ENCODE assay signal across 9 cellular contexts in the genomic region with DNA sequence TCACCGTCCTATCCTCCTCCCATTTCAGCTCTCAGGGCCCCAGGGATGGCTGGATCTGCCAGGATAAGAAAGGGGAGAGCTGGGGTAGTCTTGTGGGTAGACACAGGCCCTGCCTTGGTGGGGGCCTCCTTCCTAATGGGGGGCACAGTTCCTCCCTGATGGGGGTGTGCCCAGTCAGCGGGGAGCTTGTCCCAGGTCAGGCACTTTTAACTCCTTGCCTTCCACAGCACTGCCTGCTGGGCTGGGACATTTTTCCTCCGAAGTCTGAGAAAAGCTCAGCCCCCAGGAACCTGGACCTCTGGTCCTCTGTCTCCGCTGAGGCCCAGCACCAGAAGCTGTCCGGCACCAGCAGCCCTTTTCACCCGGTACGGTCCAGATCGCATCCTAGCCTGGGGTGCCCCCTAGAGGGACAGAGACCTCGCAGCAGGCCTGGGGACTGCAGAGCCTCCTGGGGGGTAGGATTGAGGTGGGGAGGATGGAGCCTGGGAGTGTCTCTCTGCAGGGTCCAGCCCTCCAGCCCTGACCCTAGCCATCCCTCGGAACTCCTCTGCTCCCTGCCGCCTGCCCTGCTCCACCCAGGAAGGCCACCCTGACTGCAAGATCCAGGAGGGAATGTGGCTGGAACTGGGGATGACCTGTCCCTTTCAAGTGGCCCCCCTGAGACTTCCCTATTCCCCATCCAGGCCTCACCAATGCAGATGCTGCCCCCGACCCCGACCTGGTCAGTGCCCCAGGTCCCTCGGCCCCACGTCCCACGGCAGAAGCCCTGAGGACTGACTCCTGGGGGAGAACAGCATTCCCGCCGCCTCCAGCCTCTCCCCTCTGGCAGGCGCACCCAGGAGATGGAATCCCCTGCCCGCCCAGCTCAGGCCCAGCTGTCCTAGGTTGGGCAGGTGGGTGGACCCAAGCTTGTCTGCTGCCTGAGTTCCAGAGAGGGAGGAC. TPM values are rescaled to one million over a fixed set of nuclear protein-coding genes. Genes with fewer than 3 reads are reported as not detected.
DNase-seq lines count a peak whose midpoint lies in the region; ATAC-seq and TF ChIP-seq lines count a peak whose summit lies in the region.
"Had no signal": no experiment of that assay in that cellular context is flagged by ENCODE, and none has a peak within 500 bp of the region (broad histone marks: within the 10 kb centered on the region; RNA-seq: fewer than 3 reads in every experiment).

No MANE protein-coding gene starts in this region.

- H4K8ac ChIP-seq in mesendoderm (ENCODE audit: low read depth, low read length), result no peak overlapping the region

- ATAC-seq in GM19455 (IDR thresholded peaks at IDR 0.05; ENCODE audit: unreplicated experiment), result no peak
- no peak for ATAC-seq in HG02610 (IDR thresholded peaks at IDR 0.05; ENCODE audit: unreplicated experiment)

- no peaks in the 10 kb centered on the region for H3K36me3 ChIP-seq in PC-9 (ENCODE audit: low read depth)
- H3K36me3 ChIP-seq in mesendoderm (ENCODE audit: control insufficient read depth, insufficient read depth, low read length), result peaks cover 6% of the 10 kb centered on the region

- no peaks in the 10 kb centered on the region for H3K9me2 ChIP-seq in PC-9 (ENCODE audit: insufficient read depth)

- H2BK5ac ChIP-seq in mesendoderm (ENCODE audit: low read length), result no peak overlapping the region

- no peaks in the 10 kb centered on the region for H3K79me1 ChIP-seq in mesendoderm (ENCODE audit: low read length)

- H3K4me1 ChIP-seq in PC-9 (replicated peaks; ENCODE audit: insufficient read depth) (no peaks in the 10 kb centered on the region), mesendoderm (ENCODE audit: control insufficient read depth, low read depth, low read length) (no peaks in the 10 kb centered on the region)

- H2BK15ac ChIP-seq in mesendoderm (replicated peaks; ENCODE audit: low read depth), result no peak overlapping the region

- no peaks in the 10 kb centered on the region for H4K20me1 ChIP-seq in PC-9 (ENCODE audit: insufficient read depth)

- H3K79me2 ChIP-seq in PC-9 (ENCODE audit: low read depth) (no peaks in the 10 kb centered on the region), mesendoderm (ENCODE audit: control insufficient read depth, insufficient read depth, low read length) (no peaks in the 10 kb centered on the region)

- H3K27ac ChIP-seq in PC-9, result no peak overlapping the region
- H3K27ac ChIP-seq in mesendoderm (ENCODE audit: low read depth, low read length), result no peak overlapping the region

- H3K4ac ChIP-seq in mesendoderm (ENCODE audit: low read depth, low read length), result no peak overlapping the region

- no peak overlapping the region for H3K56ac ChIP-seq in mesendoderm (ENCODE audit: low read length)

- H3K9me3 ChIP-seq in PC-9 (ENCODE audit: insufficient read depth, low read depth), result no peaks in the 10 kb centered on the region

- TF ChIP-seq CTCF in GM12875 (IDR thresholded peaks at IDR 0.05; ENCODE audit: borderline replicate concordance, insufficient read depth, low read depth, low read length) (peak; percentile 88), PC-9 (conservative IDR thresholded peaks at IDR 0.05) (peak; percentile 45; the same call in 1 of the 2 replicates), cardiac fibroblast (IDR thresholded peaks at IDR 0.05; ENCODE audit: low read depth, low read length) (peak; percentile 75)

- H2BK120ac ChIP-seq in mesendoderm (ENCODE audit: low read depth, low read length), result no peak overlapping the region

- H3K23ac ChIP-seq in mesendoderm (ENCODE audit: low read length), result no peak overlapping the region

- H3K4me2 ChIP-seq in PC-9, result no peak overlapping the region
- no peak overlapping the region for H3K4me2 ChIP-seq in mesendoderm (ENCODE audit: low read length)

- no peak overlapping the region for H3K9ac ChIP-seq in mesendoderm (ENCODE audit: low read length)

- POLR2A ChIA-PET in PC-9 (lab: Charles Lee; ENCODE audit: unreplicated experiment), result no interaction called here

- no peak overlapping the region for H2AK5ac ChIP-seq in mesendoderm (ENCODE audit: low read length)

- WGBS in mesendoderm (ENCODE audit: extremely low coverage, insufficient coverage, low lambda C conversion rate), result no CpG with 5 or more reads among the region's 20 CpGs

- no peak overlapping the region for H3K18ac ChIP-seq in mesendoderm (ENCODE audit: low read length)

- H4K5ac ChIP-seq in mesendoderm (ENCODE audit: low read length), result no peak overlapping the region

- DNase-seq in PC-9 (peak in 1 of 2 experiments; percentile 18), cardiac fibroblast (ENCODE audit: low read depth in 2 of 2) (peak; percentile 39 to 56), mesendoderm (peak; percentile 33), occipital lobe (lab: John Stamatoyannopoulos, UW) (no peak)
- no peak for DNase-seq in central memory CD4-positive, alpha-beta T cell

- intact Hi-C loops in PC-9 (cut with micrococcal nuclease; ENCODE audit: unreplicated experiment), result no loop called here

- CTCF ChIA-PET in PC-9 (lab: Charles Lee), result no interaction called here

- H3K27me3 ChIP-seq in PC-9 (ENCODE audit: insufficient read depth, low read depth) (no peaks in the 10 kb centered on the region), mesendoderm (ENCODE audit: insufficient read depth, low read length, poor library complexity) (no peaks in the 10 kb centered on the region)

- BruUV-seq in PC-9 (replicated peaks; lab: Mats Ljungman, UMichigan), result no TSS peak

- H2AFZ ChIP-seq in PC-9, result no peak overlapping the region

- no peaks in the 10 kb centered on the region for H3F3A ChIP-seq in PC-9 (ENCODE audit: insufficient read depth, low read depth)

- H3K4me3 ChIP-seq in GM12875 (ENCODE audit: low read depth, low read length), result no peak overlapping the region
- H3K4me3 ChIP-seq in PC-9, result no peak overlapping the region
- H3K4me3 ChIP-seq in cardiac fibroblast (replicated peaks in 1 of 2; ENCODE audit: low read depth in 2 of 2, low read length in 2 of 2), result no peak overlapping the region
- H3K4me3 ChIP-seq in mesendoderm (ENCODE audit: low read length), result no peak overlapping the region

RNA-seq across cellular contexts. Expression of a gene that starts 12.0 kb away (rescaled TPM):
- total RNA-seq in PC-9 (2021) (25.9 and 28.3 TPM in 2 replicates), occipital lobe (29.0 TPM)
- 36.6 TPM for polyA plus RNA-seq in mesendoderm (2013, experiment 1 of 2)
- polyA plus RNA-seq in mesendoderm (2013, experiment 2 of 2), result 38.8 TPM

RNA-seq across cellular contexts. Expression of a gene that starts 31.8 kb away (rescaled TPM):
- total RNA-seq in PC-9 (2021) (not detected in 2 replicates), occipital lobe (not detected)
- 10.3 TPM for polyA plus RNA-seq in mesendoderm (2013, experiment 1 of 2)
- polyA plus RNA-seq in mesendoderm (2013, experiment 2 of 2), result 10.7 TPM
- total RNA-seq: RPMI7951 had no signal

RNA-seq across cellular contexts. Expression of a gene that starts 51.1 kb away (rescaled TPM):
- total RNA-seq in PC-9 (2021) (54.2 and 72.6 TPM in 2 replicates), occipital lobe (35.1 TPM)
- polyA plus RNA-seq in mesendoderm (2013, experiment 1 of 2), result 42.4 TPM
- polyA plus RNA-seq in mesendoderm (2013, experiment 2 of 2), result 41.1 TPM

Comparison
In these comparisons a context has a peak if more than half of its experiments do, and no peak if none do; other contexts are left out.
1. DNase-seq: peak in cardiac fibroblast (2 of 2) and mesendoderm (single experiment); none in central memory CD4-positive, alpha-beta T cell (single experiment) and occipital lobe (single experiment).
2. Peak in every context shown above with its lines, with median percentiles within 50 percentile points of each other: CTCF ChIP-seq.